Comparison of ENCODE assay signal across 8 cellular contexts in genomic region chr16:56609463-56609921, GRCh38. TPM values are rescaled to one million over a fixed set of nuclear protein-coding genes. Genes with fewer than 3 reads are reported as not detected.
DNase-seq lines count a peak whose midpoint lies in the region; ATAC-seq and TF ChIP-seq lines count a peak whose summit lies in the region.

No MANE protein-coding gene starts in this region.

- H3K36me3 Mint-ChIP-seq in Calu3 (ENCODE audit: insufficient read depth, unreplicated experiment) = peaks cover 18% of the 10 kb centered on the region

- H3K4me3 ChIP-seq in LNCaP clone FGC (ENCODE audit: low read depth, low read length) = peak overlapping the region; percentile 59

- H3K27me3 Mint-ChIP-seq in Calu3 (ENCODE audit: unreplicated experiment) = no peaks in the 10 kb centered on the region

- BruUV-seq in Calu3 (replicated peaks; lab: Mats Ljungman, UMichigan) = no TSS peak

- no peaks in the 10 kb centered on the region for H3K9me3 Mint-ChIP-seq in Calu3 (ENCODE audit: low read depth, unreplicated experiment)

- ATAC-seq in GM21526 (IDR thresholded peaks at IDR 0.05; ENCODE audit: low FRiP score, unreplicated experiment) (peak; percentile 35), left lobe of liver (peak; percentile 9), HG02870 (IDR thresholded peaks at IDR 0.05; ENCODE audit: unreplicated experiment) (no peak)

- DNase-seq in Calu3 (peak; percentile 52), LNCaP clone FGC (ENCODE audit: low read depth) (no peak), UCSD-AML1 (lab: John Stamatoyannopoulos, UW; ENCODE audit: unreplicated experiment) (peak; percentile 47), brain pericyte (ENCODE audit: low read depth, low spot score) (peak; percentile 57), left lobe of liver (ENCODE audit: low spot score) (peak; percentile 81)
- DNase-seq in stimulated activated CD4-positive, alpha-beta T cell treated with anti-CD3 and anti-CD28 coated beads, Interleukin-4, amount 100 ng/mL, for 48 hours (ENCODE audit: low read depth in 2 of 2) = peak; percentile 62 to 73

- intact Hi-C loops in Calu3 (cut with micrococcal nuclease; ENCODE audit: unreplicated experiment) = no loop called here

- peaks cover 49% of the 10 kb centered on the region for H3K4me1 Mint-ChIP-seq in Calu3 (ENCODE audit: low read depth, unreplicated experiment)

- CTCF ChIA-PET in Calu3 (lab: Charles Lee) = interaction anchor here (0.7 to 2.1 kb wide), 5 partner anchors 8 to 98 kb away, joined by 3 to 9 read pairs (median 3); no protein-coding TSS in a partner anchor

- peak overlapping the region; percentile 80 for H3K4me3 Mint-ChIP-seq in Calu3 (ENCODE audit: low read depth, unreplicated experiment)

- no peak for TF ChIP-seq CTCF in Calu3 (IDR thresholded peaks at IDR 0.05; ENCODE audit: unreplicated experiment)
- TF ChIP-seq CTCF in LNCaP clone FGC (IDR thresholded peaks at IDR 0.05; ENCODE audit: control insufficient read depth, extremely low read depth, insufficient read depth) = no peak

- H3K27ac Mint-ChIP-seq in Calu3 (ENCODE audit: unreplicated experiment) = peak overlapping the region; percentile 6

RNA-seq across cellular contexts. Expression of gene MT2A, which starts 1.1 kb away (rescaled TPM):
- total RNA-seq in Calu3 (2022) = 8.2 and 28.1 TPM in 2 replicates
- 3,908 TPM for total RNA-seq in left lobe of liver

RNA-seq across cellular contexts. Expression of gene MT1E, which starts 16.1 kb away (rescaled TPM):
- total RNA-seq in Calu3 (2022) (not detected in 2 replicates), left lobe of liver (1,576 TPM)

RNA-seq across cellular contexts. Expression of gene MT3, which starts 20.2 kb away (rescaled TPM):
- total RNA-seq in Calu3 (2022) = not detected in 2 replicates
- total RNA-seq in left lobe of liver = not detected

RNA-seq across cellular contexts. Expression of gene MT1M, which starts 23.0 kb away (rescaled TPM):
- total RNA-seq in Calu3 (2022) (not detected in 2 replicates), left lobe of liver (546 TPM)

RNA-seq across cellular contexts. Expression of gene MT1A, which starts 29.0 kb away (rescaled TPM):
- total RNA-seq in Calu3 (2022) (not detected in 2 replicates), left lobe of liver (141 TPM)

Comparison
In these comparisons a context has a peak if more than half of its experiments do, and no peak if none do; other contexts are left out.
1. RNA of gene MT2A, which starts 1.1 kb away (total RNA-seq): 3,908 TPM in left lobe of liver (single experiment); 8.2 to 28.1 TPM in Calu3; every median in the first group is over 100 times any median in the second.
2. RNA of gene MT1E, which starts 16.1 kb away (total RNA-seq): 1,576 TPM in left lobe of liver (single experiment); not detected in Calu3; every median in the first group is over 1,000 times any median in the second.